In genomic region chr2:109715302-109715937, GRCh38 we compare ENCODE assay signal across 1 cellular context.
A peak's percentile ranks its signal among the peaks of the same experiment; 100 is the strongest.
TF ChIP-seq lines count a peak whose summit lies in the region.

No MANE protein-coding gene starts in this region.

TF ChIP-seq in HepG2, 621 proteins besides CTCF, POLR2A, EP300 and RAD21 (continued from another document and continues in another):
- TF ChIP-seq, protein P1, sequence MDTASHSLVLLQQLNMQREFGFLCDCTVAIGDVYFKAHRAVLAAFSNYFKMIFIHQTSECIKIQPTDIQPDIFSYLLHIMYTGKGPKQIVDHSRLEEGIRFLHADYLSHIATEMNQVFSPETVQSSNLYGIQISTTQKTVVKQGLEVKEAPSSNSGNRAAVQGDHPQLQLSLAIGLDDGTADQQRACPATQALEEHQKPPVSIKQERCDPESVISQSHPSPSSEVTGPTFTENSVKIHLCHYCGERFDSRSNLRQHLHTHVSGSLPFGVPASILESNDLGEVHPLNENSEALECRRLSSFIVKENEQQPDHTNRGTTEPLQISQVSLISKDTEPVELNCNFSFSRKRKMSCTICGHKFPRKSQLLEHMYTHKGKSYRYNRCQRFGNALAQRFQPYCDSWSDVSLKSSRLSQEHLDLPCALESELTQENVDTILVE (CRISPR knock-in tag; IDR thresholded peaks at IDR 0.05) = peak; percentile 67; the same call in 1 of the 2 replicates
- no peak for TF ChIP-seq ZBTB42 (CRISPR knock-in tag; IDR thresholded peaks at IDR 0.05)
- no peak for TF ChIP-seq PRPF4 (IDR thresholded peaks at IDR 0.05; ENCODE audit: low read depth, low read length, poor library complexity, severe bottlenecking)
- peak; percentile 58; the same call in 1 of the 2 replicates for TF ChIP-seq GATAD2A (CRISPR knock-in tag; IDR thresholded peaks at IDR 0.05)
- TF ChIP-seq SPEN (CRISPR knock-in tag; IDR thresholded peaks at IDR 0.05; ENCODE audit: low read depth) = peak; percentile 24; the same call in 1 of the 2 replicates
- TF ChIP-seq, protein P2, sequence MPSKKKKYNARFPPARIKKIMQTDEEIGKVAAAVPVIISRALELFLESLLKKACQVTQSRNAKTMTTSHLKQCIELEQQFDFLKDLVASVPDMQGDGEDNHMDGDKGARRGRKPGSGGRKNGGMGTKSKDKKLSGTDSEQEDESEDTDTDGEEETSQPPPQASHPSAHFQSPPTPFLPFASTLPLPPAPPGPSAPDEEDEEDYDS (CRISPR knock-in tag; IDR thresholded peaks at IDR 0.05) = peak; percentile 57; the same call in 1 of the 2 replicates
- peak; percentile 51 for TF ChIP-seq SAP130 (CRISPR knock-in tag; IDR thresholded peaks at IDR 0.05; ENCODE audit: low read depth)
- 0 out of 2 replicates have a peak, but pooled peaks have one; percentile 56 for TF ChIP-seq IRF2 (CRISPR knock-in tag; IDR thresholded peaks at IDR 0.05)
- no peak for TF ChIP-seq HNF4G (IDR thresholded peaks at IDR 0.05; ENCODE audit: borderline replicate concordance, low read depth, low read length)
- no peak for TF ChIP-seq HNF4G (CRISPR knock-in tag; IDR thresholded peaks at IDR 0.05; ENCODE audit: borderline replicate concordance, low read depth)
- peak; percentile 45; the same call in 1 of the 2 replicates for TF ChIP-seq KDM2A (CRISPR knock-in tag; IDR thresholded peaks at IDR 0.05; ENCODE audit: borderline replicate concordance, low read depth)
- no peak for TF ChIP-seq NKX3-1 (CRISPR knock-in tag; IDR thresholded peaks at IDR 0.05)
- TF ChIP-seq, protein P3, sequence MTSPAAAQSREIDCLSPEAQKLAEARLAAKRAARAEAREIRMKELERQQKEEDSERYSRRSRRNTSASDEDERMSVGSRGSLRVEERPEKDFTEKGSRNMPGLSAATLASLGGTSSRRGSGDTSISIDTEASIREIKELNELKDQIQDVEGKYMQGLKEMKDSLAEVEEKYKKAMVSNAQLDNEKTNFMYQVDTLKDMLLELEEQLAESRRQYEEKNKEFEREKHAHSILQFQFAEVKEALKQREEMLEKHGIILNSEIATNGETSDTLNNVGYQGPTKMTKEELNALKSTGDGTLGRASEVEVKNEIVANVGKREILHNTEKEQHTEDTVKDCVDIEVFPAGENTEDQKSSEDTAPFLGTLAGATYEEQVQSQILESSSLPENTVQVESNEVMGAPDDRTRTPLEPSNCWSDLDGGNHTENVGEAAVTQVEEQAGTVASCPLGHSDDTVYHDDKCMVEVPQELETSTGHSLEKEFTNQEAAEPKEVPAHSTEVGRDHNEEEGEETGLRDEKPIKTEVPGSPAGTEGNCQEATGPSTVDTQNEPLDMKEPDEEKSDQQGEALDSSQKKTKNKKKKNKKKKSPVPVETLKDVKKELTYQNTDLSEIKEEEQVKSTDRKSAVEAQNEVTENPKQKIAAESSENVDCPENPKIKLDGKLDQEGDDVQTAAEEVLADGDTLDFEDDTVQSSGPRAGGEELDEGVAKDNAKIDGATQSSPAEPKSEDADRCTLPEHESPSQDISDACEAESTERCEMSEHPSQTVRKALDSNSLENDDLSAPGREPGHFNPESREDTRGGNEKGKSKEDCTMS (CRISPR knock-in tag; conservative IDR thresholded peaks at IDR 0.05) = no peak
- peak; percentile 56; the same call in 1 of the 2 replicates for TF ChIP-seq ZNF772 (CRISPR knock-in tag; IDR thresholded peaks at IDR 0.05)
- peak; percentile 42; the same call in 1 of the 3 replicates for TF ChIP-seq MXI1 (IDR thresholded peaks at IDR 0.05; ENCODE audit: borderline replicate concordance, low read depth, low read length)
- no peak for TF ChIP-seq ZNF33A (CRISPR knock-in tag; IDR thresholded peaks at IDR 0.05; ENCODE audit: borderline replicate concordance)
- TF ChIP-seq, protein P4, sequence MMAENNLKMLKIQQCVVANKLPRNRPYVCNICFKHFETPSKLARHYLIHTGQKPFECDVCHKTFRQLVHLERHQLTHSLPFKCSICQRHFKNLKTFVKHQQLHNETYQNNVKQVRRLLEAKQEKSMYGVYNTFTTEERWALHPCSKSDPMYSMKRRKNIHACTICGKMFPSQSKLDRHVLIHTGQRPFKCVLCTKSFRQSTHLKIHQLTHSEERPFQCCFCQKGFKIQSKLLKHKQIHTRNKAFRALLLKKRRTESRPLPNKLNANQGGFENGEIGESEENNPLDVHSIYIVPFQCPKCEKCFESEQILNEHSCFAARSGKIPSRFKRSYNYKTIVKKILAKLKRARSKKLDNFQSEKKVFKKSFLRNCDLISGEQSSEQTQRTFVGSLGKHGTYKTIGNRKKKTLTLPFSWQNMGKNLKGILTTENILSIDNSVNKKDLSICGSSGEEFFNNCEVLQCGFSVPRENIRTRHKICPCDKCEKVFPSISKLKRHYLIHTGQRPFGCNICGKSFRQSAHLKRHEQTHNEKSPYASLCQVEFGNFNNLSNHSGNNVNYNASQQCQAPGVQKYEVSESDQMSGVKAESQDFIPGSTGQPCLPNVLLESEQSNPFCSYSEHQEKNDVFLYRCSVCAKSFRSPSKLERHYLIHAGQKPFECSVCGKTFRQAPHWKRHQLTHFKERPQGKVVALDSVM (CRISPR knock-in tag; IDR thresholded peaks at IDR 0.05) = 0 out of 2 replicates have a peak, but pooled peaks have one; percentile 28
- TF ChIP-seq, protein P5, sequence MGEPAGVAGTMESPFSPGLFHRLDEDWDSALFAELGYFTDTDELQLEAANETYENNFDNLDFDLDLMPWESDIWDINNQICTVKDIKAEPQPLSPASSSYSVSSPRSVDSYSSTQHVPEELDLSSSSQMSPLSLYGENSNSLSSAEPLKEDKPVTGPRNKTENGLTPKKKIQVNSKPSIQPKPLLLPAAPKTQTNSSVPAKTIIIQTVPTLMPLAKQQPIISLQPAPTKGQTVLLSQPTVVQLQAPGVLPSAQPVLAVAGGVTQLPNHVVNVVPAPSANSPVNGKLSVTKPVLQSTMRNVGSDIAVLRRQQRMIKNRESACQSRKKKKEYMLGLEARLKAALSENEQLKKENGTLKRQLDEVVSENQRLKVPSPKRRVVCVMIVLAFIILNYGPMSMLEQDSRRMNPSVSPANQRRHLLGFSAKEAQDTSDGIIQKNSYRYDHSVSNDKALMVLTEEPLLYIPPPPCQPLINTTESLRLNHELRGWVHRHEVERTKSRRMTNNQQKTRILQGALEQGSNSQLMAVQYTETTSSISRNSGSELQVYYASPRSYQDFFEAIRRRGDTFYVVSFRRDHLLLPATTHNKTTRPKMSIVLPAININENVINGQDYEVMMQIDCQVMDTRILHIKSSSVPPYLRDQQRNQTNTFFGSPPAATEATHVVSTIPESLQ (CRISPR knock-in tag; conservative IDR thresholded peaks at IDR 0.05) = 0 out of 2 replicates have a peak, but pooled peaks have one; percentile 75
- TF ChIP-seq, protein P6, sequence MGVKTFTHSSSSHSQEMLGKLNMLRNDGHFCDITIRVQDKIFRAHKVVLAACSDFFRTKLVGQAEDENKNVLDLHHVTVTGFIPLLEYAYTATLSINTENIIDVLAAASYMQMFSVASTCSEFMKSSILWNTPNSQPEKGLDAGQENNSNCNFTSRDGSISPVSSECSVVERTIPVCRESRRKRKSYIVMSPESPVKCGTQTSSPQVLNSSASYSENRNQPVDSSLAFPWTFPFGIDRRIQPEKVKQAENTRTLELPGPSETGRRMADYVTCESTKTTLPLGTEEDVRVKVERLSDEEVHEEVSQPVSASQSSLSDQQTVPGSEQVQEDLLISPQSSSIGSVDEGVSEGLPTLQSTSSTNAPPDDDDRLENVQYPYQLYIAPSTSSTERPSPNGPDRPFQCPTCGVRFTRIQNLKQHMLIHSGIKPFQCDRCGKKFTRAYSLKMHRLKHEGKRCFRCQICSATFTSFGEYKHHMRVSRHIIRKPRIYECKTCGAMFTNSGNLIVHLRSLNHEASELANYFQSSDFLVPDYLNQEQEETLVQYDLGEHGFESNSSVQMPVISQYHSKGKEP (CRISPR knock-in tag; IDR thresholded peaks at IDR 0.05) = no peak
- 0 out of 2 replicates have a peak, but pooled peaks have one; percentile 41 for TF ChIP-seq ZSCAN31 (CRISPR knock-in tag; IDR thresholded peaks at IDR 0.05; ENCODE audit: low read depth)
- TF ChIP-seq ERF (CRISPR knock-in tag; IDR thresholded peaks at IDR 0.05) = peak; percentile 81; the same call in 1 of the 2 replicates
- TF ChIP-seq TEAD3 (CRISPR knock-in tag; optimal IDR thresholded peaks at IDR 0.05; ENCODE audit: borderline replicate concordance) = peak; percentile 58
- TF ChIP-seq, protein P7, sequence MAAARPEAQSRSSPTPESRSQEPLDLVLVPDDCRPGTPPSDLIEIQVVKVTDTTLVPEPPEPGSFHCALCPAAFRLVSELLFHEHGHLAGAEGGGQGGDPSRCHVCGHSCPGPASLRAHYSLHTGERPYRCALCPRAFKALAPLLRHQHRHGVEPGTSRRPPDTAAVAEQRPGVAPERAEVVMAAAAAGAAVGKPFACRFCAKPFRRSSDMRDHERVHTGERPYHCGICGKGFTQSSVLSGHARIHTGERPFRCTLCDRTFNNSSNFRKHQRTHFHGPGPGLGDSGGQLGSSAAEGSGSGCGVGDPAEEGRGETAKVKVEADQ (CRISPR knock-in tag; IDR thresholded peaks at IDR 0.05; ENCODE audit: borderline replicate concordance) = no peak
- peak; percentile 100 for TF ChIP-seq SMC3 (IDR thresholded peaks at IDR 0.05; ENCODE audit: low read length)
- TF ChIP-seq ZNF335 (CRISPR knock-in tag; IDR thresholded peaks at IDR 0.05) = no peak
- TF ChIP-seq PRDM15 (CRISPR knock-in tag; IDR thresholded peaks at IDR 0.05) = no peak
- TF ChIP-seq IKZF5 (CRISPR knock-in tag; IDR thresholded peaks at IDR 0.05) = 0 out of 2 replicates have a peak, but pooled peaks have one; percentile 72
- no peak for TF ChIP-seq TBP (CRISPR knock-in tag; IDR thresholded peaks at IDR 0.05)
- TF ChIP-seq EZH2 (conservative IDR thresholded peaks at IDR 0.05; ENCODE audit: low read depth, low read length) = no peak
- 0 out of 2 replicates have a peak, but pooled peaks have one; percentile 63 for TF ChIP-seq ZKSCAN8 (CRISPR knock-in tag; IDR thresholded peaks at IDR 0.05; ENCODE audit: borderline replicate concordance)
- TF ChIP-seq ZNF598 (CRISPR knock-in tag; IDR thresholded peaks at IDR 0.05; ENCODE audit: borderline replicate concordance) = no peak
- no peak for TF ChIP-seq BCL3 (CRISPR knock-in tag; IDR thresholded peaks at IDR 0.05)
